35 cellular contexts compared by ENCODE assay signal in genomic region chr4:151239608-151240007, GRCh38. TPM values are rescaled to one million over a fixed set of nuclear protein-coding genes. Genes with fewer than 3 reads are reported as not detected.
"Had no signal": no experiment of that assay in that cellular context is flagged by ENCODE, and none has a peak within 500 bp of the region (broad histone marks: within the 10 kb centered on the region; RNA-seq: fewer than 3 reads in every experiment).

No MANE protein-coding gene starts in this region.

- H3K27me3 ChIP-seq: neural progenitor cell, ovary, spleen, stomach, testis, tibial artery, transverse colon, upper lobe of right lung, uterus had no signal

- DNase-seq: naive B cell; naive thymus-derived CD8-positive, alpha-beta T cell; occipital lobe; ovary; posterior cingulate gyrus; psoas muscle; right cardiac atrium; spleen; stimulated activated CD4-positive, alpha-beta T cell treated with anti-CD3 and anti-CD28 coated beads, Interleukin-12 subunit alpha, Interleukin-12 subunit beta, amount 100 ng/mL, for 4 hours; stimulated activated CD4-positive, alpha-beta T cell treated with anti-CD3 and anti-CD28 coated beads, Interleukin-1b, Interleukin-23, amount 100 ng/mL, for 48 hours; stimulated activated CD4-positive, alpha-beta T cell treated with anti-CD3 and anti-CD28 coated beads, Interleukin-4, amount 100 ng/mL, for 1 hour; stimulated activated CD4-positive, alpha-beta T cell treated with anti-CD3 and anti-CD28 coated beads, Interleukin-4, amount 100 ng/mL, for 4 hours; stimulated activated CD8-positive, alpha-beta memory T cell treated with anti-CD3 and anti-CD28 coated beads, Interleukin-4, amount 100 ng/mL, for 48 hours; stimulated activated naive B cell treated with anti-CD40 and anti-IgM and Interleukin-4, amounts not matched to agents 10 μg/mL and 1 μg/mL and 100 μg/mL, for 72 hours; stimulated activated naive CD4-positive, alpha-beta T cell treated with Interleukin-2 at 50 U/mL for 16 hours; stomach; testis; tibial artery; transverse colon; upper lobe of right lung; uterus had no signal

- H3K4me3 ChIP-seq: neural progenitor cell, ovary, psoas muscle, skin epidermis, smooth muscle cell, spleen, stomach, testis, tibial artery, transverse colon, upper lobe of right lung, uterus had no signal

- H3K27ac ChIP-seq: neural progenitor cell, ovary, parathyroid adenoma, psoas muscle, skin epidermis, spleen, stomach, testis, tibial artery, transverse colon, upper lobe of right lung, uterus had no signal

- H3K27ac Mint-ChIP-seq: naive B cell; naive thymus-derived CD8-positive, alpha-beta T cell; natural killer cell treated with Interleukin-12 subunit alpha and Interleukin-12 subunit beta and Interleukin-15 and Interleukin-18, amount 100 ng/mL, for 72 hours; neural progenitor cell; progenitor cell of endocrine pancreas; stimulated activated naive B cell treated with anti-CD40 and anti-IgM and Interleukin-4, amounts not matched to agents 10 μg/mL and 1 μg/mL and 100 μg/mL, for 72 hours; stimulated activated naive CD8-positive, alpha-beta T cell treated with anti-CD3 and anti-CD28 coated beads, Interleukin-15, Interleukin-2, amounts not matched to agents 100 ng/mL and 50 ng/mL, for 24 hours; type B pancreatic cell had no signal

- H3K27me3 Mint-ChIP-seq: progenitor cell of endocrine pancreas, type B pancreatic cell had no signal

- ATAC-seq: naive thymus-derived CD8-positive, alpha-beta T cell; natural killer cell treated with Interleukin-12 subunit alpha and Interleukin-12 subunit beta and Interleukin-15 and Interleukin-18, amount 100 ng/mL, for 72 hours; psoas muscle; right cardiac atrium; sciatic nerve; stimulated activated naive B cell treated with anti-CD40 and anti-IgM and Interleukin-4, amounts not matched to agents 10 μg/mL and 1 μg/mL and 100 μg/mL, for 72 hours; upper lobe of right lung had no signal

- H3K36me3 ChIP-seq: neural progenitor cell, ovary, spleen, stomach, tibial artery, transverse colon, upper lobe of right lung, uterus had no signal

- H3K4me1 Mint-ChIP-seq: naive B cell; naive thymus-derived CD8-positive, alpha-beta T cell; stimulated activated naive B cell treated with anti-CD40 and anti-IgM and Interleukin-4, amounts not matched to agents 10 μg/mL and 1 μg/mL and 100 μg/mL, for 72 hours had no signal

- H3K4me1 ChIP-seq: parathyroid adenoma, psoas muscle, spleen, tibial artery, upper lobe of right lung had no signal

- H3K36me3 Mint-ChIP-seq: naive B cell; naive thymus-derived CD8-positive, alpha-beta T cell; natural killer cell treated with Interleukin-12 subunit alpha and Interleukin-12 subunit beta and Interleukin-15 and Interleukin-18, amount 100 ng/mL, for 72 hours; stimulated activated naive B cell treated with anti-CD40 and anti-IgM and Interleukin-4, amounts not matched to agents 10 μg/mL and 1 μg/mL and 100 μg/mL, for 72 hours had no signal

- H3K9ac ChIP-seq: neural progenitor cell, parathyroid adenoma had no signal

- H2AFZ ChIP-seq: neural progenitor cell, parathyroid adenoma had no signal

- H3K9me3 ChIP-seq: ovary, psoas muscle, stomach, testis, tibial artery, transverse colon, upper lobe of right lung, uterus had no signal

- H3K9me3 Mint-ChIP-seq: naive thymus-derived CD8-positive, alpha-beta T cell; natural killer cell treated with Interleukin-12 subunit alpha and Interleukin-12 subunit beta and Interleukin-15 and Interleukin-18, amount 100 ng/mL, for 72 hours; stimulated activated naive CD8-positive, alpha-beta T cell treated with anti-CD3 and anti-CD28 coated beads, Interleukin-15, Interleukin-2, amounts not matched to agents 100 ng/mL and 50 ng/mL, for 24 hours; type B pancreatic cell had no signal

- H3K4me2 ChIP-seq: neural progenitor cell, smooth muscle cell had no signal

- H3K4me3 Mint-ChIP-seq: naive B cell; naive thymus-derived CD8-positive, alpha-beta T cell; natural killer cell treated with Interleukin-12 subunit alpha and Interleukin-12 subunit beta and Interleukin-15 and Interleukin-18, amount 100 ng/mL, for 72 hours; neural progenitor cell; stimulated activated naive B cell treated with anti-CD40 and anti-IgM and Interleukin-4, amounts not matched to agents 10 μg/mL and 1 μg/mL and 100 μg/mL, for 72 hours; stimulated activated naive CD8-positive, alpha-beta T cell treated with anti-CD3 and anti-CD28 coated beads, Interleukin-15, Interleukin-2, amounts not matched to agents 100 ng/mL and 50 ng/mL, for 24 hours; type B pancreatic cell had no signal

RNA-seq across cellular contexts. Expression of gene PRSS48, which starts 37.4 kb away (rescaled TPM):
- total RNA-seq: naive thymus-derived CD8-positive, alpha-beta T cell; natural killer cell treated with Interleukin-12 subunit alpha and Interleukin-12 subunit beta and Interleukin-15 and Interleukin-18, amount 100 ng/mL, for 72 hours; occipital lobe; osteoblast; ovary; progenitor cell of endocrine pancreas; psoas muscle; renal cortical epithelial cell; right cardiac atrium; sciatic nerve; smooth muscle cell; spleen; stomach; subcutaneous adipose tissue; transverse colon; upper lobe of right lung; urinary bladder; uterus had no signal
- polyA plus RNA-seq: naive thymus-derived CD8-positive, alpha-beta T cell; neural cell; ovary; psoas muscle; right cardiac atrium; smooth muscle cell; spleen; stomach; urinary bladder had no signal
